ENCODE assay signal across 8 cellular contexts in genomic region chr19:56537442-56537841, GRCh38. TPM values are rescaled to one million over a fixed set of nuclear protein-coding genes. Genes with fewer than 3 reads are reported as not detected.
DNase-seq lines count a peak whose midpoint lies in the region; ATAC-seq lines count a peak whose summit lies in the region.

No MANE protein-coding gene starts in this region.

- H3K4me3 Mint-ChIP-seq in dendritic cell treated with granulocyte-macrophage colony-stimulating factor and Interleukin-4, amounts not matched to agents 40 ng/mL and 50 ng/mL, for 4 days: peak overlapping the region; percentile 91
- peak overlapping the region; percentile 91 to 97 (median 94) for H3K4me3 Mint-ChIP-seq in naive B cell

- no peaks in the 10 kb centered on the region for H3K27me3 ChIP-seq in ACC112 (ENCODE audit: insufficient read depth, low read length)
- H3K27me3 ChIP-seq in HUES6 (ENCODE audit: control insufficient read depth, insufficient read depth, low read length): no peaks in the 10 kb centered on the region

- H2AFZ ChIP-seq in ACC112 (ENCODE audit: low read length, unreplicated experiment): no peak overlapping the region

- H3K4me3 ChIP-seq in ACC112 (ENCODE audit: low read depth, low read length) (peak overlapping the region; percentile 83), HUES6 (ENCODE audit: low read depth, low read length) (peak overlapping the region; percentile 97)

- H3K27me3 Mint-ChIP-seq in dendritic cell treated with granulocyte-macrophage colony-stimulating factor and Interleukin-4, amounts not matched to agents 40 ng/mL and 50 ng/mL, for 4 days: peaks cover 3% of the 10 kb centered on the region
- peaks cover 0 to 6% (median 0%) of the 10 kb centered on the region in 3 donors for H3K27me3 Mint-ChIP-seq in naive B cell

- ATAC-seq in naive B cell (ENCODE audit: low read depth in 2 of 2) (no peak), GM18868 (IDR thresholded peaks at IDR 0.05; ENCODE audit: unreplicated experiment) (no peak), HG02981 (IDR thresholded peaks at IDR 0.05; ENCODE audit: unreplicated experiment) (no peak)

- peaks cover 46% of the 10 kb centered on the region for H3K9me3 ChIP-seq in HUES6 (ENCODE audit: control insufficient read depth, insufficient read depth, low read depth, low read length)

- DNase-seq in naive B cell (no peak), NAMALWA (ENCODE audit: low spot score) (no peak)
- DNase-seq in activated effector memory CD4-positive, alpha-beta T cell treated with Interleukin-2 at 50 U/mL for 16 hours: no peak

- peaks cover 23% of the 10 kb centered on the region for H3K4me1 Mint-ChIP-seq in dendritic cell treated with granulocyte-macrophage colony-stimulating factor and Interleukin-4, amounts not matched to agents 40 ng/mL and 50 ng/mL, for 4 days (ENCODE audit: low read depth)
- H3K4me1 Mint-ChIP-seq in naive B cell: peaks cover 26 to 29% (median 26%) of the 10 kb centered on the region in 3 donors

- peaks cover 84% of the 10 kb centered on the region for H3K9me3 Mint-ChIP-seq in dendritic cell treated with granulocyte-macrophage colony-stimulating factor and Interleukin-4, amounts not matched to agents 40 ng/mL and 50 ng/mL, for 4 days
- peaks cover 15 to 77% (median 63%) of the 10 kb centered on the region in 7 donors for H3K9me3 Mint-ChIP-seq in naive B cell

- H3K4me1 ChIP-seq in ACC112 (ENCODE audit: control insufficient read depth, insufficient read depth, low read length, unreplicated experiment) (no peaks in the 10 kb centered on the region), HUES6 (ENCODE audit: control insufficient read depth, insufficient read depth, low read length) (no peaks in the 10 kb centered on the region)

- intact Hi-C loops in dendritic cell treated with granulocyte-macrophage colony-stimulating factor and Interleukin-4, amounts not matched to agents 40 ng/mL and 50 ng/mL, for 4 days (cut with micrococcal nuclease): no loop called here

- H3K36me3 ChIP-seq in ACC112 (ENCODE audit: insufficient read depth, low read length) (peaks cover 4% of the 10 kb centered on the region), HUES6 (ENCODE audit: control insufficient read depth, insufficient read depth, low read length) (0 out of 2 replicates have a peak, but pooled peaks cover 3% of the 10 kb centered on the region)

- H3K9ac ChIP-seq in HUES6 (ENCODE audit: low read length): no peak overlapping the region

- H3K79me2 ChIP-seq in ACC112 (ENCODE audit: control insufficient read depth, insufficient read depth, low read length, unreplicated experiment): peaks cover 6% of the 10 kb centered on the region

- peak overlapping the region; percentile 97 for H3K27ac Mint-ChIP-seq in dendritic cell treated with granulocyte-macrophage colony-stimulating factor and Interleukin-4, amounts not matched to agents 40 ng/mL and 50 ng/mL, for 4 days
- H3K27ac Mint-ChIP-seq in naive B cell: peak overlapping the region; percentile 63 to 99 (median 92)

- H3K36me3 Mint-ChIP-seq in dendritic cell treated with granulocyte-macrophage colony-stimulating factor and Interleukin-4, amounts not matched to agents 40 ng/mL and 50 ng/mL, for 4 days (ENCODE audit: low read depth): peaks cover 50% of the 10 kb centered on the region
- peaks cover 26 to 45% of the 10 kb centered on the region in 2 donors for H3K36me3 Mint-ChIP-seq in naive B cell

- H3K27ac ChIP-seq in ACC112 (ENCODE audit: low read depth, low read length): no peak overlapping the region
- no peak overlapping the region for H3K27ac ChIP-seq in HUES6 (ENCODE audit: low read depth, low read length)

RNA-seq across cellular contexts. Expression of gene ZFP28, which starts 1.3 kb away (rescaled TPM):
- 1 to 10 TPM in 5 of 6 donors, not detected in 1; 1.8 to 4.7 (median 4.1) TPM for polyA plus RNA-seq in naive B cell (ENCODE audit: low read depth in 6 of 6)

RNA-seq across cellular contexts. Expression of gene ZNF471, which starts 29.8 kb away (rescaled TPM):
- 1 to 10 TPM in 2 of 6 donors, under 1 TPM in 3, not detected in 1; 0.45 to 2.0 (median 0.51) TPM for polyA plus RNA-seq in naive B cell (ENCODE audit: low read depth in 6 of 6)

RNA-seq across cellular contexts. Expression of gene ZNF470, which starts 29.8 kb away (rescaled TPM):
- polyA plus RNA-seq in naive B cell (ENCODE audit: low read depth in 6 of 6): 1 to 10 TPM; 1.6 to 4.5 (median 2.8) TPM

RNA-seq across cellular contexts. Expression of gene ZNF71, which starts 57.7 kb away (rescaled TPM):
- polyA plus RNA-seq in naive B cell (ENCODE audit: low read depth in 6 of 6): 10 to 100 TPM in 3 of 6 donors, 1 to 10 TPM in 3; 7.9 to 20.5 (median 10.4) TPM
